8 cellular contexts compared by ENCODE assay signal in genomic region chr1:151510614-151510956, GRCh38. TPM values are rescaled to one million over a fixed set of nuclear protein-coding genes. Genes with fewer than 3 reads are reported as not detected.
A peak's percentile ranks its signal among the peaks of the same experiment; 100 is the strongest.
DNase-seq lines count a peak whose midpoint lies in the region; ATAC-seq, FAIRE-seq and TF ChIP-seq lines count a peak whose summit lies in the region.

No MANE protein-coding gene starts in this region.

- no peak for TF ChIP-seq CTCF in heart right ventricle (IDR thresholded peaks at IDR 0.05)
- TF ChIP-seq CTCF in breast epithelium (IDR thresholded peaks at IDR 0.05): no peak
- TF ChIP-seq CTCF in vagina (IDR thresholded peaks at IDR 0.05): no peak

- H3K27ac ChIP-seq in heart right ventricle: peak overlapping the region in 1 of 10 donors; percentile 13
- H3K27ac ChIP-seq in breast epithelium: peak overlapping the region; percentile 78 to 94
- peak overlapping the region; percentile 56 for H3K27ac ChIP-seq in vagina

- TF ChIP-seq POLR2A in breast epithelium (IDR thresholded peaks at IDR 0.05) (no peak), vagina (IDR thresholded peaks at IDR 0.05) (no peak), GM12892 (IDR thresholded peaks at IDR 0.05; ENCODE audit: low read depth, low read length) (no peak)

- ATAC-seq in heart right ventricle (no peak), left cardiac atrium (no peak), GM18519 (IDR thresholded peaks at IDR 0.05; ENCODE audit: low FRiP score, unreplicated experiment) (no peak)

- FAIRE-seq in GM12892 (lab: Jason Lieb, UNC): no peak

- intact Hi-C loops in heart right ventricle (cut with DNase I) (no loop called here), left cardiac atrium (cut with DNase I) (no loop called here), breast epithelium (cut with DNase I; ENCODE audit: low total_unique reads) (no loop called here), vagina (cut with DNase I) (no loop called here)

- peaks cover 8 to 26% (median 16%) of the 10 kb centered on the region in 9 donors for H3K4me1 ChIP-seq in heart right ventricle
- H3K4me1 ChIP-seq in breast epithelium: no peaks in the 10 kb centered on the region
- peaks cover 27% of the 10 kb centered on the region for H3K4me1 ChIP-seq in vagina

- peaks cover 0 to 47% (median 29%) of the 10 kb centered on the region in 7 donors for H3K27me3 ChIP-seq in heart right ventricle
- H3K27me3 ChIP-seq in breast epithelium: no peaks in the 10 kb centered on the region
- H3K27me3 ChIP-seq in vagina: no peaks in the 10 kb centered on the region

- no peaks in the 10 kb centered on the region for H3K9me3 ChIP-seq in heart right ventricle
- no peaks in the 10 kb centered on the region for H3K9me3 ChIP-seq in breast epithelium
- no peaks in the 10 kb centered on the region for H3K9me3 ChIP-seq in vagina

- H3K4me3 ChIP-seq in heart right ventricle (peak overlapping the region; percentile 51 to 83 (median 65)), breast epithelium (peak overlapping the region; percentile 44 to 77 (median 74)), vagina (peak overlapping the region; percentile 58 to 64)

- DNase-seq in heart right ventricle: no peak
- no peak for DNase-seq in left cardiac atrium
- no peak for DNase-seq in breast epithelium (ENCODE audit: low spot score in 2 of 2)
- DNase-seq in midbrain (lab: John Stamatoyannopoulos, UW): peak; percentile 46
- no peak for DNase-seq in vagina (ENCODE audit: extremely low spot score in 2 of 2)
- DNase-seq in 8988T: no peak
- DNase-seq in GM12892 (ENCODE audit: insufficient read length): no peak

- 12 to 13% methylated on average over 10 of the region's 10 CpGs for WGBS in heart right ventricle, 2 donors

- no peaks in the 10 kb centered on the region for H3K36me3 ChIP-seq in heart right ventricle
- no peaks in the 10 kb centered on the region for H3K36me3 ChIP-seq in breast epithelium
- no peaks in the 10 kb centered on the region for H3K36me3 ChIP-seq in vagina

RNA-seq across cellular contexts. Expression of gene CGN, which starts 0.6 kb away (rescaled TPM):
- under 1 TPM in 7 of 10 donors, not detected in 3; 0.13 to 0.73 (median 0.28) TPM for total RNA-seq in heart right ventricle
- polyA plus RNA-seq in heart right ventricle: under 1 TPM; 0.07 to 0.15 TPM
- 1 to 10 TPM; 2.0 to 2.7 TPM for total RNA-seq in left cardiac atrium
- total RNA-seq in breast epithelium: 10 to 100 TPM in 2 of 3 donors, under 1 TPM in 1; 0.16 to 28.1 (median 13.4) TPM
- total RNA-seq in vagina: 13.0 TPM
- 1.7 TPM for polyA plus RNA-seq in GM12892 (2012; ENCODE audit: missing spikeins)

RNA-seq across cellular contexts. Expression of gene TUFT1, which starts 29.5 kb away (rescaled TPM):
- total RNA-seq in heart right ventricle (10 to 100 TPM in 1 of 10 donors, 1 to 10 TPM in 9; 2.9 to 13.0 (median 5.5) TPM), left cardiac atrium (1 to 10 TPM; 3.9 TPM), breast epithelium (10 to 100 TPM in 2 of 3 donors, 1 to 10 TPM in 1; 7.2 to 21.2 (median 13.4) TPM), vagina (16.0 TPM)
- polyA plus RNA-seq in heart right ventricle: 1 to 10 TPM; 2.6 to 2.7 TPM
- polyA plus RNA-seq in GM12892 (2012; ENCODE audit: missing spikeins): 1.3 TPM

RNA-seq across cellular contexts. Expression of gene POGZ, which starts 51.3 kb away (rescaled TPM):
- 10 to 100 TPM; 36.7 to 58.6 (median 48.9) TPM for total RNA-seq in heart right ventricle
- polyA plus RNA-seq in heart right ventricle: 10 to 100 TPM in 1 of 2 donors, 1 to 10 TPM in 1; 8.2 to 34.7 TPM
- total RNA-seq in left cardiac atrium: 10 to 100 TPM; 46.6 to 47.1 TPM
- 10 to 100 TPM; 37.0 to 72.6 (median 60.3) TPM for total RNA-seq in breast epithelium
- 60.6 TPM for total RNA-seq in vagina
- polyA plus RNA-seq in GM12892 (2012; ENCODE audit: missing spikeins): 44.2 TPM
